2 cellular contexts compared by ENCODE assay signal in genomic region chr10:103849212-103849877, GRCh38.
TF ChIP-seq lines count a peak whose summit lies in the region.

No MANE protein-coding gene starts in this region.

TF ChIP-seq in K562, 482 proteins besides CTCF, POLR2A, EP300 and RAD21:
- peak; percentile 52; the same call in 1 of the 2 replicates for TF ChIP-seq ZKSCAN1 (IDR thresholded peaks at IDR 0.05; ENCODE audit: low read depth, low read length)
- TF ChIP-seq SMAD4 (CRISPR knock-in tag; conservative IDR thresholded peaks at IDR 0.05): no peak
- TF ChIP-seq CBFB (CRISPR knock-in tag; IDR thresholded peaks at IDR 0.05): no peak

TF ChIP-seq in liver, 16 proteins besides CTCF, POLR2A, EP300 and RAD21:
- no peak for TF ChIP-seq HNF4A (conservative IDR thresholded peaks at IDR 0.05)
- peak; percentile 48 for TF ChIP-seq NR2F2 (IDR thresholded peaks at IDR 0.05)
